ENCODE assay signal across 33 cellular contexts in the genomic region with DNA sequence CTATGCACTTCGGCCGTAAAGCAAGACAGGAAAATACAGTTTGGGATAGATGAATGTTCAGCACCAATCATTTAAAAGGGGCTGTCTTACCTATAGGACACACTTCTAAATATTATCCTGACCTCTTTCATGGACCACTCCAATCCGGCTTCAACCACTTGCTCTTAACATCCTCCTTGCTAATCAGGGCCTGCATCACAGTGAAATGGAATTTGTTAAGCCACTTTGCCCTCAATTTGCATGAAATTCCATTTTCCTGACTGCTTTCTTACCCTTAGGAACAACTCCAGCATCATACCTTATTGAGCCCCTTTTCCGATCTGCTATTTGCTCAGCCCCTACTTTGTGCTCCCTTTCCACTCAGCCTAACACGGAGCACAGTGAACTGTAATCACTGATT.
"Had no signal": no experiment of that assay in that cellular context is flagged by ENCODE, and none has a peak within 500 bp of the region (broad histone marks: within the 10 kb centered on the region; RNA-seq: fewer than 3 reads in every experiment).

No MANE protein-coding gene starts in this region.

- H3K27me3 Mint-ChIP-seq: activated CD4-positive, alpha-beta memory T cell treated with anti-CD3 and anti-CD28 coated beads, Interleukin-2, amount 10 ng/mL, durations not matched to agents 7 days and 5 days; activated CD4-positive, alpha-beta T cell treated with anti-CD3 and anti-CD28 coated beads, Interleukin-2, amount 10 ng/mL, durations not matched to agents 7 days and 5 days; activated naive CD4-positive, alpha-beta T cell treated with anti-CD3 and anti-CD28 coated beads, Interleukin-2, amount 10 ng/mL, durations not matched to agents 7 days and 5 days; activated naive CD8-positive, alpha-beta T cell treated with anti-CD3 and anti-CD28 coated beads, Interleukin-2, amount 10 ng/mL, durations not matched to agents 7 days and 5 days; activated T-cell treated with anti-CD3 and anti-CD28 coated beads, Interleukin-2, amount 50 U/mL, for 24 hours; brain; effector memory CD8-positive, alpha-beta T cell; T-helper 17 cell had no signal

- H3K36me3 Mint-ChIP-seq: activated naive CD4-positive, alpha-beta T cell treated with anti-CD3 and anti-CD28 coated beads, Interleukin-2, amount 10 ng/mL, durations not matched to agents 7 days and 5 days; activated naive CD4-positive, alpha-beta T cell treated with anti-CD3 and anti-CD28 coated beads, Interleukin-2, amount 50 U/mL, for 72 hours; activated naive CD8-positive, alpha-beta T cell treated with anti-CD3 and anti-CD28 coated beads, Interleukin-2, amount 10 ng/mL, durations not matched to agents 7 days and 5 days; brain had no signal

- H3K4me1 Mint-ChIP-seq: activated CD4-positive, alpha-beta memory T cell treated with anti-CD3 and anti-CD28 coated beads, Interleukin-2, amount 10 ng/mL, durations not matched to agents 7 days and 5 days; activated CD4-positive, alpha-beta T cell treated with anti-CD3 and anti-CD28 coated beads, Interleukin-2, amount 10 ng/mL, durations not matched to agents 7 days and 5 days; activated naive CD4-positive, alpha-beta T cell treated with anti-CD3 and anti-CD28 coated beads, Interleukin-2, amount 10 ng/mL, durations not matched to agents 7 days and 5 days; activated naive CD8-positive, alpha-beta T cell treated with anti-CD3 and anti-CD28 coated beads, Interleukin-2, amount 10 ng/mL, durations not matched to agents 7 days and 5 days; T-helper 17 cell had no signal

- H3K4me3 ChIP-seq: ascending aorta, breast epithelium, cardiac muscle cell, esophagus squamous epithelium, gastroesophageal sphincter, heart right ventricle had no signal

- H3K27ac Mint-ChIP-seq: activated CD4-positive, alpha-beta memory T cell treated with anti-CD3 and anti-CD28 coated beads, Interleukin-2, amount 10 ng/mL, durations not matched to agents 7 days and 5 days; activated CD4-positive, alpha-beta T cell treated with anti-CD3 and anti-CD28 coated beads, Interleukin-2, amount 10 ng/mL, durations not matched to agents 7 days and 5 days; activated naive CD4-positive, alpha-beta T cell treated with anti-CD3 and anti-CD28 coated beads, Interleukin-2, amount 10 ng/mL, durations not matched to agents 7 days and 5 days; activated naive CD4-positive, alpha-beta T cell treated with anti-CD3 and anti-CD28 coated beads, Interleukin-2, amount 50 U/mL, for 72 hours; activated naive CD8-positive, alpha-beta T cell treated with anti-CD3 and anti-CD28 coated beads, Interleukin-2, amount 10 ng/mL, durations not matched to agents 7 days and 5 days; activated T-cell treated with anti-CD3 and anti-CD28 coated beads, Interleukin-2, amount 50 U/mL, for 24 hours; activated T-cell treated with anti-CD3 and anti-CD28 coated beads, Interleukin-2, amount 50 U/mL, for 72 hours; effector memory CD8-positive, alpha-beta T cell; T-helper 17 cell; T-helper 2 cell treated with Interferon-gamma antibody and Interleukin-4, amounts not matched to agents 5 μg/mL and 100 μg/mL, for 36 hours had no signal

- H3K9me3 ChIP-seq: ascending aorta, breast epithelium, esophagus squamous epithelium, gastroesophageal sphincter, heart right ventricle had no signal

- H3K4me3 Mint-ChIP-seq: activated CD4-positive, alpha-beta memory T cell treated with anti-CD3 and anti-CD28 coated beads, Interleukin-2, amount 10 ng/mL, durations not matched to agents 7 days and 5 days; activated CD4-positive, alpha-beta T cell treated with anti-CD3 and anti-CD28 coated beads, Interleukin-2, amount 10 ng/mL, durations not matched to agents 7 days and 5 days; activated naive CD4-positive, alpha-beta T cell treated with anti-CD3 and anti-CD28 coated beads, Interleukin-2, amount 10 ng/mL, durations not matched to agents 7 days and 5 days; activated naive CD8-positive, alpha-beta T cell treated with anti-CD3 and anti-CD28 coated beads, Interleukin-2, amount 10 ng/mL, durations not matched to agents 7 days and 5 days; activated T-cell treated with anti-CD3 and anti-CD28 coated beads, Interleukin-2, amount 50 U/mL, for 24 hours; activated T-cell treated with anti-CD3 and anti-CD28 coated beads, Interleukin-2, amount 50 U/mL, for 72 hours; brain; effector memory CD8-positive, alpha-beta T cell; T-helper 17 cell; T-helper 2 cell treated with Interferon-gamma antibody and Interleukin-4, amounts not matched to agents 5 μg/mL and 100 μg/mL, for 36 hours had no signal

- H3K27me3 ChIP-seq: ascending aorta, breast epithelium, cardiac muscle cell, esophagus squamous epithelium, gastroesophageal sphincter, heart right ventricle had no signal

- H3K4me1 ChIP-seq: ascending aorta, breast epithelium, esophagus squamous epithelium, gastroesophageal sphincter, heart right ventricle had no signal

- H3K27ac ChIP-seq: ascending aorta, breast epithelium, cardiac muscle cell, epithelial cell of prostate, esophagus squamous epithelium, gastroesophageal sphincter, heart right ventricle, WERI-Rb-1 had no signal

- H3K36me3 ChIP-seq: ascending aorta, breast epithelium, cardiac muscle cell, esophagus squamous epithelium, gastroesophageal sphincter, heart right ventricle, WERI-Rb-1 had no signal

- H3K9me3 Mint-ChIP-seq: activated CD4-positive, alpha-beta memory T cell treated with anti-CD3 and anti-CD28 coated beads, Interleukin-2, amount 10 ng/mL, durations not matched to agents 7 days and 5 days; activated CD4-positive, alpha-beta T cell treated with anti-CD3 and anti-CD28 coated beads, Interleukin-2, amount 10 ng/mL, durations not matched to agents 7 days and 5 days; activated naive CD8-positive, alpha-beta T cell treated with anti-CD3 and anti-CD28 coated beads, Interleukin-2, amount 10 ng/mL, durations not matched to agents 7 days and 5 days; activated T-cell treated with anti-CD3 and anti-CD28 coated beads, Interleukin-2, amount 50 U/mL, for 72 hours; brain; T-helper 2 cell treated with Interferon-gamma antibody and Interleukin-4, amounts not matched to agents 5 μg/mL and 100 μg/mL, for 36 hours had no signal

- ATAC-seq: activated naive CD4-positive, alpha-beta T cell treated with anti-CD3 and anti-CD28 coated beads, Interleukin-2, amount 50 U/mL, for 72 hours; activated T-cell treated with anti-CD3 and anti-CD28 coated beads, Interleukin-2, amount 50 U/mL, for 72 hours; effector memory CD8-positive, alpha-beta T cell; gastroesophageal sphincter; heart right ventricle; T-helper 17 cell had no signal

- DNase-seq: activated CD4-positive, alpha-beta memory T cell treated with anti-CD3 and anti-CD28 coated beads, Interleukin-2, amount 10 ng/mL, durations not matched to agents 7 days and 5 days; activated CD4-positive, alpha-beta T cell treated with anti-CD3 and anti-CD28 coated beads for 1 hour; activated CD4-positive, alpha-beta T cell treated with anti-CD3 and anti-CD28 coated beads for 4 hours; activated CD4-positive, alpha-beta T cell treated with anti-CD3 and anti-CD28 coated beads, Interleukin-2, amount 10 ng/mL, durations not matched to agents 7 days and 5 days; activated CD4-positive, alpha-beta T cell treated with anti-CD3 and anti-CD28 coated beads, Interleukin-2, amount 50 U/mL, for 4 hours; activated CD4-positive, CD25-positive, alpha-beta regulatory T cell; activated CD8-positive, alpha-beta memory T cell treated with anti-CD3 and anti-CD28 coated beads, Interleukin-2, amount 50 U/mL, for 48 hours; activated gamma-delta T cell; activated naive CD4-positive, alpha-beta T cell; activated naive CD4-positive, alpha-beta T cell treated with anti-CD3 and anti-CD28 coated beads, Interleukin-2, amount 10 ng/mL, durations not matched to agents 7 days and 5 days; activated naive CD8-positive, alpha-beta T cell treated with anti-CD3 and anti-CD28 coated beads, Interleukin-2, amount 10 ng/mL, durations not matched to agents 7 days and 5 days; activated T-cell treated with anti-CD3 and anti-CD28 coated beads for 4 hours; activated T-cell treated with anti-CD3 and anti-CD28 coated beads, Interleukin-2, amount 50 U/mL, for 24 hours; activated T-cell treated with anti-CD3 and anti-CD28 coated beads, Interleukin-2, amount 50 U/mL, for 72 hours; cortex of kidney; dermis blood vessel endothelial cell; effector CD4-positive, alpha-beta T cell; effector memory CD8-positive, alpha-beta T cell; esophagus squamous epithelium; foreskin melanocyte; heart right ventricle; T-helper 1 cell; T-helper 17 cell; T1000; WERI-Rb-1 had no signal
